In genomic region chr2:240405133-240405532, GRCh38 we compare ENCODE assay signal across 16 cellular contexts. TPM values are rescaled to one million over a fixed set of nuclear protein-coding genes. Genes with fewer than 3 reads are reported as not detected.
DNase-seq lines count a peak whose midpoint lies in the region; ATAC-seq and TF ChIP-seq lines count a peak whose summit lies in the region.
"Had no signal": no experiment of that assay in that cellular context is flagged by ENCODE, and none has a peak within 500 bp of the region (broad histone marks: within the 10 kb centered on the region; RNA-seq: fewer than 3 reads in every experiment).

No MANE protein-coding gene starts in this region.

- no peaks in the 10 kb centered on the region for H3K36me3 Mint-ChIP-seq in nephron progenitor cell (ENCODE audit: low read depth)

- H3K27me3 ChIP-seq in upper lobe of right lung (peaks cover 8% of the 10 kb centered on the region), transverse colon (no peaks in the 10 kb centered on the region)

- no peak for TF ChIP-seq POLR2A in transverse colon (IDR thresholded peaks at IDR 0.05)

- H3K27ac ChIP-seq in upper lobe of right lung (no peak overlapping the region), transverse colon (no peak overlapping the region)
- H3K27ac ChIP-seq: C4-2B, PC-9 had no signal

- H3K4me3 Mint-ChIP-seq in nephron progenitor cell = no peak overlapping the region

- no peak for TF ChIP-seq CTCF in nephron progenitor cell (IDR thresholded peaks at IDR 0.05)
- no peak for TF ChIP-seq CTCF in upper lobe of right lung (IDR thresholded peaks at IDR 0.05)
- TF ChIP-seq CTCF in transverse colon (IDR thresholded peaks at IDR 0.05) = no peak

- no peaks in the 10 kb centered on the region for H3K36me3 ChIP-seq in upper lobe of right lung
- H3K36me3 ChIP-seq in transverse colon = no peaks in the 10 kb centered on the region

- WGBS in transverse colon (ENCODE audit: low coverage in 1 of 2), 2 donors = 86 to 87% methylated on average over 14 to 15 of the region's 15 CpGs

- in situ Hi-C loops in transverse colon (cut with MboI; ENCODE audit: low pct_ligation_motif_present in 1 of 4, low pct_unique_long_range_greater_than_20kb in 1 of 4, low sequenced_read_pairs in 3 of 4) = no loop called here

- peak; percentile 25 for DNase-seq in Right ventricle myocardium superior
- DNase-seq in cardiac septum (ENCODE audit: low spot score) = no peak
- DNase-seq in ecto neural progenitor cell (ENCODE audit: low spot score) = peak; percentile 20
- no peak for DNase-seq in nephron progenitor cell
- peak; percentile 38 for DNase-seq in upper lobe of right lung
- no peak for DNase-seq in T1000 (lab: John Stamatoyannopoulos, UW)
- DNase-seq in transverse colon = no peak
- DNase-seq: DMS153, Kasumi-1, MM.1S, NCI-H1092 treated with DMSO at 0.1 percent for 48 hours, NCI-H2081 treated with DMSO at 0.1 percent for 48 hours, NCI-H524, PC-9 had no signal

- no peaks in the 10 kb centered on the region for H3K9me3 ChIP-seq in upper lobe of right lung
- H3K9me3 ChIP-seq in transverse colon = no peaks in the 10 kb centered on the region

- TF ChIP-seq EP300 in transverse colon (IDR thresholded peaks at IDR 0.05; ENCODE audit: low read depth) = no peak

- no peaks in the 10 kb centered on the region for H3K4me1 ChIP-seq in upper lobe of right lung
- H3K4me1 ChIP-seq in transverse colon = no peaks in the 10 kb centered on the region

- ATAC-seq in Right ventricle myocardium superior (ENCODE audit: poor library complexity) (no peak), upper lobe of right lung (no peak), SK-N-SH treated with all-trans-retinoic acid at 6 μM for 48 hours (no peak)

- no peaks in the 10 kb centered on the region for H3K9me3 Mint-ChIP-seq in nephron progenitor cell

- H3K4me1 Mint-ChIP-seq in nephron progenitor cell = peaks cover 10% of the 10 kb centered on the region

- intact Hi-C loops in Right ventricle myocardium superior (cut with DNase I) = no loop called here
- intact Hi-C loops in cardiac septum (cut with DNase I) = no loop called here
- intact Hi-C loops in upper lobe of right lung (cut with DNase I) = no loop called here
- intact Hi-C loops in transverse colon (cut with DNase I; ENCODE audit: low total_unique reads) = no loop called here

- H3K27me3 Mint-ChIP-seq in nephron progenitor cell (ENCODE audit: low read depth, poor library complexity) = peaks cover 21% of the 10 kb centered on the region

- H3K27ac Mint-ChIP-seq in nephron progenitor cell = peak overlapping the region; percentile 7

- no peak overlapping the region for H3K4me3 ChIP-seq in upper lobe of right lung
- H3K4me3 ChIP-seq in transverse colon = no peak overlapping the region
- H3K4me3 ChIP-seq: PC-9 had no signal

TF ChIP-seq in SK-N-SH treated with all-trans-retinoic acid at 6 μM for 48 hours, 23 proteins besides CTCF, POLR2A, EP300 and RAD21:
- TF ChIP-seq ISL1 (CRISPR knock-in tag; IDR thresholded peaks at IDR 0.05) (no peak), ZNF8 (CRISPR knock-in tag; IDR thresholded peaks at IDR 0.05) (no peak), RARB (CRISPR knock-in tag; IDR thresholded peaks at IDR 0.05) (no peak), ZC3H10 (CRISPR knock-in tag; IDR thresholded peaks at IDR 0.05) (no peak), CSRNP3 (CRISPR knock-in tag; IDR thresholded peaks at IDR 0.05) (no peak), OSR1 (CRISPR knock-in tag; IDR thresholded peaks at IDR 0.05) (no peak), CSDC2 (CRISPR knock-in tag; IDR thresholded peaks at IDR 0.05) (no peak), ARNTL (CRISPR knock-in tag; IDR thresholded peaks at IDR 0.05; ENCODE audit: borderline replicate concordance, low read depth) (no peak), SNAI2 (CRISPR knock-in tag; IDR thresholded peaks at IDR 0.05) (no peak), TCF4 (CRISPR knock-in tag; IDR thresholded peaks at IDR 0.05; ENCODE audit: borderline replicate concordance) (no peak), ZFP30 (CRISPR knock-in tag; IDR thresholded peaks at IDR 0.05) (no peak), ESRRG (CRISPR knock-in tag; IDR thresholded peaks at IDR 0.05) (no peak)
TF ChIP-seq in SK-N-SH treated with all-trans-retinoic acid at 6 μM for 48 hours: peak in this region for 0.

RNA-seq across cellular contexts. Expression of gene GPC1, which starts 30.3 kb away (rescaled TPM):
- total RNA-seq in Right ventricle myocardium superior (154 TPM), cardiac septum (291 TPM), upper lobe of right lung (24.8 TPM), transverse colon (10 to 100 TPM; 10.4 to 31.8 (median 18.0) TPM)

Comparison
In these comparisons a context has a peak if more than half of its experiments do, and no peak if none do; other contexts are left out.
1. DNase-seq: peak in Right ventricle myocardium superior (single experiment), ecto neural progenitor cell (single experiment) and upper lobe of right lung (single experiment); none in cardiac septum (single experiment), nephron progenitor cell (single experiment), T1000 (single experiment) and transverse colon (single experiment).